11 cellular contexts compared by ENCODE assay signal in genomic region chrX:103565752-103566151, GRCh38.
DNase-seq lines count a peak whose midpoint lies in the region; ATAC-seq and TF ChIP-seq lines count a peak whose summit lies in the region.
"Had no signal": no experiment of that assay in that cellular context is flagged by ENCODE, and none has a peak within 500 bp of the region (broad histone marks: within the 10 kb centered on the region; RNA-seq: fewer than 3 reads in every experiment).

No MANE protein-coding gene starts in this region.

- ATAC-seq in GM18870 (IDR thresholded peaks at IDR 0.05; ENCODE audit: unreplicated experiment) (peak; percentile 48), HG03378 (IDR thresholded peaks at IDR 0.05; ENCODE audit: unreplicated experiment) (peak; percentile 45), HG03457 (IDR thresholded peaks at IDR 0.05; ENCODE audit: unreplicated experiment) (no peak)

- no peaks in the 10 kb centered on the region for H3K36me3 ChIP-seq in brain microvascular endothelial cell (replicated peaks)
- H3K36me3 ChIP-seq: adrenal gland, right atrium auricular region had no signal

- in situ Hi-C loops in brain microvascular endothelial cell (cut with HindIII; ENCODE audit: low pct_ligation_motif_present, low sequenced_read_pairs): no loop called here

- H3K27me3 ChIP-seq in brain microvascular endothelial cell (replicated peaks): no peaks in the 10 kb centered on the region
- H3K27me3 ChIP-seq: adrenal gland, right atrium auricular region, testis had no signal

- DNase-seq in brain microvascular endothelial cell (peak; percentile 33), non-pigmented ciliary epithelial cell (ENCODE audit: low read depth) (peak; percentile 23), cerebellar cortex (ENCODE audit: low spot score) (no peak), SIG-M5 (lab: John Stamatoyannopoulos, UW) (no peak)
- DNase-seq: adrenal gland, NCI-H2171, testis had no signal

- H3K27ac ChIP-seq in brain microvascular endothelial cell: no peak overlapping the region
- H3K27ac ChIP-seq: adrenal gland, right atrium auricular region, testis had no signal

- TF ChIP-seq CTCF in brain microvascular endothelial cell (IDR thresholded peaks at IDR 0.05; ENCODE audit: low read depth, low read length, missing control alignments): no peak

- H3K4me3 ChIP-seq in brain microvascular endothelial cell (ENCODE audit: low read depth, low read length): no peak overlapping the region
- H3K4me3 ChIP-seq: adrenal gland, right atrium auricular region, testis had no signal

Comparison
In these comparisons a context has a peak if more than half of its experiments do, and no peak if none do; other contexts are left out.
1. DNase-seq: peak in brain microvascular endothelial cell (single experiment) and non-pigmented ciliary epithelial cell (single experiment); none in cerebellar cortex (single experiment) and SIG-M5 (single experiment).